15 cellular contexts compared by ENCODE assay signal in genomic region chr2:128062571-128062970, GRCh38. TPM values are rescaled to one million over a fixed set of nuclear protein-coding genes. Genes with fewer than 3 reads are reported as not detected.
A peak's percentile ranks its signal among the peaks of the same experiment; 100 is the strongest.
DNase-seq lines count a peak whose midpoint lies in the region; ATAC-seq and TF ChIP-seq lines count a peak whose summit lies in the region.
"Had no signal": no experiment of that assay in that cellular context is flagged by ENCODE, and none has a peak within 500 bp of the region (broad histone marks: within the 10 kb centered on the region; RNA-seq: fewer than 3 reads in every experiment).

No MANE protein-coding gene starts in this region.

- H3K4me1 ChIP-seq in SJCRH30: no peaks in the 10 kb centered on the region
- no peaks in the 10 kb centered on the region for H3K4me1 ChIP-seq in mucosa of descending colon (ENCODE audit: low read depth)
- H3K4me1 ChIP-seq: BE2C had no signal

- in situ Hi-C loops in G401 (cut with HindIII; ENCODE audit: low sequenced_read_pairs) (no loop called here), GM13976 (cut with MboI; ENCODE audit: low sequenced_read_pairs, unreplicated experiment) (no loop called here)

- H3K27me3 ChIP-seq in SJCRH30 (no peaks in the 10 kb centered on the region), WERI-Rb-1 (ENCODE audit: insufficient read depth, low read depth, severe bottlenecking) (no peaks in the 10 kb centered on the region)
- H3K27me3 ChIP-seq: BE2C, BLaER1 had no signal

- TF ChIP-seq CTCF in WERI-Rb-1 (IDR thresholded peaks at IDR 0.05; ENCODE audit: low read depth, low read length): no peak
- TF ChIP-seq CTCF in mucosa of descending colon (IDR thresholded peaks at IDR 0.05): no peak
- no peak for TF ChIP-seq CTCF in GM13976 (IDR thresholded peaks at IDR 0.05; ENCODE audit: borderline replicate concordance, control extremely low read depth, extremely low read depth, insufficient read depth, missing control alignments)

- no peaks in the 10 kb centered on the region for H3K9me3 ChIP-seq in SJCRH30 (replicated peaks)
- H3K9me3 ChIP-seq in WERI-Rb-1 (ENCODE audit: severe bottlenecking): peaks cover 6% of the 10 kb centered on the region
- no peaks in the 10 kb centered on the region for H3K9me3 ChIP-seq in mucosa of descending colon
- H3K9me3 ChIP-seq: BE2C, BLaER1 had no signal

- no peak overlapping the region for H3K4me3 ChIP-seq in SJCRH30
- no peak overlapping the region for H3K4me3 ChIP-seq in WERI-Rb-1 (ENCODE audit: low read depth, low read length)
- H3K4me3 ChIP-seq in mucosa of descending colon: no peak overlapping the region
- H3K4me3 ChIP-seq: BLaER1, GM12878 had no signal

- H3K36me3 ChIP-seq in SJCRH30: no peaks in the 10 kb centered on the region
- H3K36me3 ChIP-seq in WERI-Rb-1: no peaks in the 10 kb centered on the region
- no peaks in the 10 kb centered on the region for H3K36me3 ChIP-seq in mucosa of descending colon (ENCODE audit: low read depth)
- H3K36me3 ChIP-seq: BE2C, BLaER1 had no signal

- intact Hi-C loops in mucosa of descending colon (cut with DNase I, micrococcal nuclease): no loop called here

- H3K27ac ChIP-seq in SJCRH30 (no peak overlapping the region), WERI-Rb-1 (peak overlapping the region; percentile 60)
- H3K27ac ChIP-seq: BLaER1 had no signal

- DNase-seq in G401 (ENCODE audit: low spot score) (peak; percentile 10), SJCRH30 (peak; percentile 20 to 29), WERI-Rb-1 (peak; percentile 67), mucosa of descending colon (no peak), GM13976 (ENCODE audit: low spot score) (no peak), DMS114 treated with DMSO at 0.1 percent for 48 hours (lab: John Stamatoyannopoulos, UW; ENCODE audit: unreplicated experiment) (no peak)
- DNase-seq: 8988T; ACHN; BE2C; CD4-positive, CD25-positive, alpha-beta regulatory T cell; CD8-positive, alpha-beta memory T cell; COR-L47; DMS79 treated with DMSO at 0.1 percent for 48 hours had no signal

- ATAC-seq in mucosa of descending colon: no peak

RNA-seq across cellular contexts. Expression of gene UGGT1, which starts 28.4 kb away (rescaled TPM):
- total RNA-seq in G401 (2014; rRNA removed; shearing (Covaris generic)): 18.1 and 19.3 TPM in 2 replicates
- 51.1 and 51.6 TPM in 2 replicates for total RNA-seq in SJCRH30 (2014; rRNA removed; shearing (Covaris generic))
- 10 to 100 TPM; 43.0 to 47.1 (median 43.9) TPM for total RNA-seq in mucosa of descending colon

RNA-seq across cellular contexts. Expression of gene SAP130, which starts 34.7 kb away (rescaled TPM):
- 3.9 and 14.3 TPM in 2 replicates for total RNA-seq in G401 (2014; rRNA removed; shearing (Covaris generic))
- 23.5 and 23.7 TPM in 2 replicates for total RNA-seq in SJCRH30 (2014; rRNA removed; shearing (Covaris generic))
- 10 to 100 TPM; 26.0 to 31.7 (median 29.8) TPM for total RNA-seq in mucosa of descending colon

Comparison
In these comparisons a context has a peak if more than half of its experiments do, and no peak if none do; other contexts are left out.
1. DNase-seq: peak in G401 (single experiment), SJCRH30 (2 of 2) and WERI-Rb-1 (single experiment); none in mucosa of descending colon (0 of 3), GM13976 (single experiment) and DMS114 treated with DMSO at 0.1 percent for 48 hours (single experiment).